9 cellular contexts compared by ENCODE assay signal in genomic region chr10:29119374-29119773, GRCh38.
DNase-seq lines count a peak whose midpoint lies in the region; ATAC-seq and TF ChIP-seq lines count a peak whose summit lies in the region.
"Had no signal": no experiment of that assay in that cellular context is flagged by ENCODE, and none has a peak within 500 bp of the region (broad histone marks: within the 10 kb centered on the region; RNA-seq: fewer than 3 reads in every experiment).

No MANE protein-coding gene starts in this region.

- TF ChIP-seq CTCF in A673 (conservative IDR thresholded peaks at IDR 0.05; ENCODE audit: low read depth, low read length): peak; percentile 73
- peak; percentile 68 for TF ChIP-seq CTCF in GM12872 (IDR thresholded peaks at IDR 0.05; ENCODE audit: insufficient read depth, low read depth, low read length)
- TF ChIP-seq CTCF in hepatocyte (IDR thresholded peaks at IDR 0.05; ENCODE audit: poor library complexity): peak; percentile 48

- H3K36me3 ChIP-seq in A673 (ENCODE audit: insufficient read depth, low read length, poor library complexity, severe bottlenecking) (no peaks in the 10 kb centered on the region), SJCRH30 (no peaks in the 10 kb centered on the region), hepatocyte (replicated peaks; ENCODE audit: insufficient read depth, low read depth) (peaks cover 3% of the 10 kb centered on the region)
- H3K36me3 ChIP-seq: thyroid gland had no signal

- no peaks in the 10 kb centered on the region for H4K20me1 ChIP-seq in hepatocyte (ENCODE audit: insufficient read depth, poor library complexity, severe bottlenecking)

- H3K9me3 ChIP-seq in A673 (ENCODE audit: low read depth, low read length, poor library complexity, severe bottlenecking) (peaks cover 8% of the 10 kb centered on the region), SJCRH30 (replicated peaks) (no peaks in the 10 kb centered on the region; the same call in 1 of the 2 replicates), hepatocyte (ENCODE audit: low read depth) (no peaks in the 10 kb centered on the region)
- H3K9me3 ChIP-seq: thyroid gland had no signal

- H3K27ac ChIP-seq in A673 (ENCODE audit: low read depth, low read length, poor library complexity, severe bottlenecking) (no peak overlapping the region), SJCRH30 (no peak overlapping the region), hepatocyte (peak overlapping the region; percentile 39)
- H3K27ac ChIP-seq: thyroid gland had no signal

- POLR2A ChIA-PET in A673 (lab: Charles Lee; ENCODE audit: low non-redundant PET): no interaction called here

- CTCF ChIA-PET in A673 (lab: Charles Lee): no interaction called here

- 55% methylated on average over 8 of the region's 8 CpGs for WGBS in hepatocyte (ENCODE audit: low lambda C conversion rate, missing lambda C conversion rate)

- no peak for ATAC-seq in HG02840 (IDR thresholded peaks at IDR 0.05; ENCODE audit: low FRiP score, unreplicated experiment)

- intact Hi-C loops in A673 (cut with micrococcal nuclease; ENCODE audit: unreplicated experiment): no loop called here

- H3K9me2 ChIP-seq in hepatocyte (replicated peaks; ENCODE audit: insufficient read depth): no peaks in the 10 kb centered on the region

- H3K4me3 ChIP-seq in A673 (ENCODE audit: low read depth, low read length, poor library complexity, severe bottlenecking): no peak overlapping the region
- H3K4me3 ChIP-seq in SJCRH30: no peak overlapping the region
- no peak overlapping the region for H3K4me3 ChIP-seq in hepatocyte
- H3K4me3 ChIP-seq: thyroid gland had no signal

- H3K27me3 ChIP-seq in A673 (replicated peaks; ENCODE audit: insufficient read depth, low read depth, low read length, poor library complexity) (no peaks in the 10 kb centered on the region), SJCRH30 (no peaks in the 10 kb centered on the region), hepatocyte (no peaks in the 10 kb centered on the region)
- H3K27me3 ChIP-seq: thyroid gland had no signal

- H3K4me2 ChIP-seq in hepatocyte: no peak overlapping the region

- H3K79me2 ChIP-seq in hepatocyte: no peaks in the 10 kb centered on the region

- no TSS peak for BruUV-seq in A673 (replicated peaks; lab: Mats Ljungman, UMichigan)

- DNase-seq in A673 (ENCODE audit: low spot score) (peak; percentile 59), SJCRH30 (peak; percentile 38 to 69), hepatocyte (ENCODE audit: low spot score) (peak; percentile 62), cerebellar nuclear complex (lab: John Stamatoyannopoulos, UW) (no peak), NCI-H345 (lab: John Stamatoyannopoulos, UW) (no peak), NK-92 (lab: John Stamatoyannopoulos, UW; ENCODE audit: unreplicated experiment) (no peak)

- no peaks in the 10 kb centered on the region for H3K4me1 ChIP-seq in A673 (ENCODE audit: insufficient read depth, low read length, poor library complexity, severe bottlenecking)
- no peaks in the 10 kb centered on the region for H3K4me1 ChIP-seq in SJCRH30
- peaks cover 9% of the 10 kb centered on the region for H3K4me1 ChIP-seq in hepatocyte (ENCODE audit: insufficient read depth)
- H3K4me1 ChIP-seq: thyroid gland had no signal

- no peak overlapping the region for H2AFZ ChIP-seq in hepatocyte

Comparison
In these comparisons a context has a peak if more than half of its experiments do, and no peak if none do; other contexts are left out.
1. DNase-seq: peak in A673 (single experiment), SJCRH30 (2 of 2) and hepatocyte (single experiment); none in cerebellar nuclear complex (0 of 2), NCI-H345 (single experiment) and NK-92 (single experiment).
2. Peak in every context shown above with its lines, with median percentiles within 50 percentile points of each other: CTCF ChIP-seq.